ENCODE assay signal across 15 cellular contexts in the genomic region with DNA sequence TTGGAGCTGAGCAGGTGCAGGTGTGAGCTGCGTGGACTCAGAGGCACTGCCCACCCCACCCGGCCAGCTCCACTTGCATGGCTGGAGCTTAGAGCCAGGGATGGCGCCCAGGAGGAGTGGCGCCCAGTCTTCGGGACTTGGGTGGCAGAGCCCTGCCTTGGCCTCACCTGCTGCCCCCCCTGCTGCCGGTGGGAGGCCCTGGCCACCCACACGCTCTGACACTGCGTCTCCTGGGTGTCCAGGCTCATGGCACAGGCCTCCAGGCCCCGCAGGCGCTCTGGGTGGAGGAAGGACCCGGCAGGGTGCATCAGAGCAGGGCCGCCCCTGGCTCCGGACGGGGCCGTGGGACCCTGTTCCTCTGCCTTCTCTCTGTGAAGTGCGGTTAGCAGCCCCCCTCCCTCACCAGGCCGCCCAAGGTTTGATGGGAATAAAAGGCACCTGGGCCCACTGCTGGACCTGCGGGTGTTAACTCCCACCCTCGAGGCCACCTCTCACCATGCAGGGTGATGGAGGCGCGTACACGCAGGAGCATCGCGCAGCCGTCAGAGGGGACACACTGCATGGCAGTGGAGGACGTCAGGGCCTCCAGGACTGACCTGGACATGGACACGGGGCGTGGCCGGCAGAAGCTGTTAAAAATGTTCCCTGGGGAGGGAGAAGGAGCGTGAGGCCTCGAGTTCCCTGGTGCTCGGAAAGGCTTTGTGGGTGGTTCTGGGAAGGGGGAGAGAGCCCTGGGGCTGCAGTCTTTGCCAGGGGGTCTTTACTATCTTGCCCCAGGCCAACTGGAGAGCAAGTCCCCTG. TPM values are rescaled to one million over a fixed set of nuclear protein-coding genes. Genes with fewer than 3 reads are reported as not detected.
DNase-seq lines count a peak whose midpoint lies in the region; FAIRE-seq and TF ChIP-seq lines count a peak whose summit lies in the region.
"Had no signal": no experiment of that assay in that cellular context is flagged by ENCODE, and none has a peak within 500 bp of the region (broad histone marks: within the 10 kb centered on the region; RNA-seq: fewer than 3 reads in every experiment).

No MANE protein-coding gene starts in this region.

- H3K9ac ChIP-seq in H1 (replicated peaks in 1 of 4; ENCODE audit: extremely low read depth in 1 of 4, low read depth in 3 of 4, low read length in 3 of 4): no peak overlapping the region
- peak overlapping the region; percentile 70 for H3K9ac ChIP-seq in neuronal stem cell (ENCODE audit: low read depth, low read length, poor library complexity)
- H3K9ac ChIP-seq: BLaER1 treated with 17β-estradiol and CSF1 and Interleukin-3, amounts not matched to agents 10 nM and 100 nM had no signal

- H4K91ac ChIP-seq in H1 (replicated peaks; ENCODE audit: insufficient read length, low read length) (peak overlapping the region; percentile 27), neuronal stem cell (ENCODE audit: low read depth, low read length, poor library complexity) (no peak overlapping the region)

- H3K36me3 ChIP-seq in H1 (ENCODE audit: control insufficient read depth in 2 of 4, insufficient read depth in 4 of 4, low read length in 3 of 4): no peaks in the 10 kb centered on the region
- no peaks in the 10 kb centered on the region for H3K36me3 ChIP-seq in neuronal stem cell (replicated peaks in 1 of 2; ENCODE audit: control insufficient read depth in 2 of 2, insufficient read depth in 2 of 2, low read length in 2 of 2)
- H3K36me3 ChIP-seq: BLaER1 treated with 17β-estradiol and CSF1 and Interleukin-3, amounts not matched to agents 10 nM and 100 nM had no signal

- H2BK20ac ChIP-seq in H1 (ENCODE audit: low read length): no peak overlapping the region

- peaks cover 2 to 13% of the 10 kb centered on the region in 2 experiments for H4K20me1 ChIP-seq in H1 (replicated peaks in 1 of 2; ENCODE audit: control insufficient read depth in 1 of 2, insufficient read depth in 2 of 2, low read length in 2 of 2)
- H4K20me1 ChIP-seq: BLaER1 treated with 17β-estradiol and CSF1 and Interleukin-3, amounts not matched to agents 10 nM and 100 nM had no signal

- no peak overlapping the region; the same call in 1 of the 2 replicates for H2BK5ac ChIP-seq in H1 (ENCODE audit: low read depth, low read length)
- no peak overlapping the region for H2BK5ac ChIP-seq in neuronal stem cell (ENCODE audit: low read length)

- H2BK15ac ChIP-seq in H1 (ENCODE audit: low read length) (no peak overlapping the region), neuronal stem cell (ENCODE audit: low read length) (peak overlapping the region; percentile 92)

- H2AK5ac ChIP-seq in H1 (ENCODE audit: low read depth, low read length) (0 out of 2 replicates have a peak overlapping the region, but pooled peaks have one; percentile 24), neuronal stem cell (ENCODE audit: low read depth, low read length) (peak overlapping the region; percentile 83)

- no peak overlapping the region for H3K4me3 ChIP-seq in H1 (ENCODE audit: extremely low read depth in 1 of 4, insufficient read depth in 2 of 4, low read depth in 3 of 4, low read length in 4 of 4)
- H3K4me3 ChIP-seq in neuronal stem cell (ENCODE audit: low read length in 2 of 2): peak overlapping the region in 1 of 2 donors; percentile 48
- H3K4me3 ChIP-seq: BLaER1 treated with 17β-estradiol and CSF1 and Interleukin-3, amounts not matched to agents 10 nM and 100 nM had no signal

- CTCF ChIA-PET in H1 (lab: Charles Lee; ENCODE audit: partially characterized antibody): interaction anchor here (1.0 to 2.5 kb wide), 4 partner anchors 8 to 30 kb away, joined by 4 to 6 read pairs (median 4); no protein-coding TSS in a partner anchor

- H2AFZ ChIP-seq in H1 (ENCODE audit: low read length): no peak overlapping the region
- no peak overlapping the region for H2AFZ ChIP-seq in neuronal stem cell (ENCODE audit: low read length)

- WGBS in H1 (ENCODE audit: extremely low coverage in 1 of 2, insufficient coverage in 1 of 2, insufficient read length in 1 of 2, insufficient replicate concordance in 2 of 2, low coverage in 1 of 2, low lambda C conversion rate in 2 of 2, missing lambda C conversion rate in 1 of 2), 2 experiments: 84% methylated on average over 26 of the region's 32 CpGs; no CpG with 5 or more reads in 1 of the 2 experiments
- WGBS in neuronal stem cell (ENCODE audit: extremely low coverage in 2 of 2, insufficient read length in 2 of 2, insufficient replicate concordance in 1 of 2), 2 donors: no CpG with 5 or more reads among the region's 32 CpGs

- H2BK120ac ChIP-seq in H1 (replicated peaks; ENCODE audit: low read depth, low read length) (no peak overlapping the region), neuronal stem cell (ENCODE audit: low read depth, low read length) (no peak overlapping the region)

- no peak for TF ChIP-seq RAD21 in H1 (IDR thresholded peaks at IDR 0.05 in 1 of 2, conservative IDR thresholded peaks at IDR 0.05 in 1 of 2; ENCODE audit: low read depth in 2 of 2, low read length in 2 of 2)

- H3K79me1 ChIP-seq in H1 (ENCODE audit: low read depth, low read length): no peaks in the 10 kb centered on the region
- no peaks in the 10 kb centered on the region for H3K79me1 ChIP-seq in neuronal stem cell (ENCODE audit: low read depth, low read length)

- no peak overlapping the region for H3K23ac ChIP-seq in H1 (ENCODE audit: insufficient read length)
- H3K23ac ChIP-seq in neuronal stem cell (ENCODE audit: low read depth, low read length, poor library complexity): peak overlapping the region; percentile 93

- peak overlapping the region; percentile 56 to 85; a peak in 2 of 4 replicates for H3K4me2 ChIP-seq in H1 (ENCODE audit: insufficient read depth in 1 of 2, low read depth in 2 of 2, low read length in 2 of 2)
- no peak overlapping the region for H3K4me2 ChIP-seq in neuronal stem cell (ENCODE audit: insufficient read depth, low read length, poor library complexity, severe bottlenecking)
- H3K4me2 ChIP-seq: BLaER1 treated with 17β-estradiol and CSF1 and Interleukin-3, amounts not matched to agents 10 nM and 100 nM had no signal

- H2BK12ac ChIP-seq in H1 (ENCODE audit: low read depth, low read length) (0 out of 2 replicates have a peak overlapping the region, but pooled peaks have one; percentile 50), neuronal stem cell (ENCODE audit: low read length) (peak overlapping the region; percentile 84)

- no peak overlapping the region for H3K14ac ChIP-seq in H1 (ENCODE audit: insufficient read length)
- H3K14ac ChIP-seq in neuronal stem cell (ENCODE audit: low read length): peak overlapping the region; percentile 84

- DNase-seq in AG08396 (ENCODE audit: low spot score) (peak; percentile 12), H1 (ENCODE audit: low read depth in 1 of 2, low spot score in 2 of 2) (no peak), neuronal stem cell (ENCODE audit: low spot score) (no peak), GF-D8 (lab: John Stamatoyannopoulos, UW) (no peak), DMS53 (lab: John Stamatoyannopoulos, UW) (no peak)
- no peak for DNase-seq in stimulated activated CD4-positive, alpha-beta T cell treated with anti-CD3 and anti-CD28 coated beads, Interleukin-2, amount 100 ng/mL, for 48 hours
- DNase-seq: DMS 273 treated with DMSO at 0.1 percent for 48 hours, NCI-H146, NCI-H69 had no signal

- H3K56ac ChIP-seq in H1 (replicated peaks; ENCODE audit: insufficient read length, low read depth, low read length): no peak overlapping the region

- H4K5ac ChIP-seq in H1 (ENCODE audit: insufficient read length, low read depth, low read length): no peak overlapping the region

- no peaks in the 10 kb centered on the region for H3K79me2 ChIP-seq in H1 (ENCODE audit: control insufficient read depth in 1 of 2, insufficient read depth in 2 of 2, low read length in 2 of 2)

- H4K8ac ChIP-seq in H1 (ENCODE audit: extremely low read depth, insufficient read depth, low read length) (peak overlapping the region; percentile 59; the same call in 1 of the 2 replicates), neuronal stem cell (ENCODE audit: low read depth, low read length) (peak overlapping the region; percentile 82)

- H3K4me1 ChIP-seq in H1 (replicated peaks in 1 of 4; ENCODE audit: control insufficient read depth in 3 of 4, insufficient read depth in 4 of 4, low read length in 3 of 4) (peaks cover 0 to 15% (median 8%) of the 10 kb centered on the region in 4 experiments; a peak in 5 of 7 replicates), neuronal stem cell (ENCODE audit: control insufficient read depth in 2 of 2, insufficient read depth in 1 of 2, low read depth in 1 of 2, low read length in 2 of 2) (peaks cover 0 to 20% of the 10 kb centered on the region in 2 donors)

- peaks cover 13% of the 10 kb centered on the region for H3K23me2 ChIP-seq in H1 (ENCODE audit: low read depth, low read length)

- H3K4ac ChIP-seq in H1 (replicated peaks; ENCODE audit: insufficient read length, low read depth, low read length) (no peak overlapping the region), neuronal stem cell (ENCODE audit: low read length) (peak overlapping the region; percentile 84)

- TF ChIP-seq CTCF in 22Rv1 (IDR thresholded peaks at IDR 0.05) (no peak), H1 (IDR thresholded peaks at IDR 0.05; ENCODE audit: control extremely low read depth in 1 of 3, insufficient read depth in 1 of 3, low read depth in 1 of 3, low read length in 3 of 3) (no peak)

- H3K27me3 ChIP-seq in H1 (replicated peaks in 1 of 4; ENCODE audit: control insufficient read depth in 3 of 4, extremely low read depth in 1 of 4, insufficient read depth in 3 of 4, low read length in 3 of 4) (peaks cover 10 to 22% (median 12%) of the 10 kb centered on the region in 4 experiments; a peak in 6 of 7 replicates), neuronal stem cell (ENCODE audit: control insufficient read depth in 3 of 3, insufficient read depth in 3 of 3, low read depth in 1 of 3, low read length in 3 of 3) (peaks cover 3 to 65% (median 17%) of the 10 kb centered on the region in 3 experiments)

- H3K18ac ChIP-seq in H1 (ENCODE audit: extremely low read depth, low read length): no peak overlapping the region
- peak overlapping the region; percentile 92 for H3K18ac ChIP-seq in neuronal stem cell (ENCODE audit: low read length)

- TF ChIP-seq EP300 in H1 (IDR thresholded peaks at IDR 0.05; ENCODE audit: borderline replicate concordance in 1 of 2, low read depth in 2 of 2, low read length in 2 of 2): no peak

- peak overlapping the region; percentile 40 for H3K27ac ChIP-seq in 22Rv1
- no peak overlapping the region for H3K27ac ChIP-seq in H1 (ENCODE audit: low read depth, low read length)
- no peak overlapping the region for H3K27ac ChIP-seq in neuronal stem cell (replicated peaks; ENCODE audit: low read length)
- H3K27ac ChIP-seq: BLaER1 treated with 17β-estradiol and CSF1 and Interleukin-3, amounts not matched to agents 10 nM and 100 nM; HL-60 had no signal

- POLR2A ChIA-PET in H1 (lab: Charles Lee; ENCODE audit: partially characterized antibody): interaction anchor here (0.9 kb wide), 1 partner anchor 13 kb away, joined by 4 read pairs; no protein-coding TSS in a partner anchor

- TF ChIP-seq POLR2A in H1 (IDR thresholded peaks at IDR 0.05; ENCODE audit: control extremely low read depth in 1 of 2, low read depth in 2 of 2, low read length in 2 of 2): no peak

- FAIRE-seq in H1 (lab: Jason Lieb, UNC): no peak
- FAIRE-seq: GM18507, K562 had no signal

- H3K9me3 ChIP-seq in H1 (ENCODE audit: insufficient read depth in 2 of 2, low read depth in 1 of 2, low read length in 1 of 2) (no peaks in the 10 kb centered on the region), neuronal stem cell (replicated peaks in 1 of 2; ENCODE audit: control insufficient read depth in 2 of 2, insufficient read depth in 1 of 2, low read depth in 1 of 2, low read length in 2 of 2) (peaks cover 0 to 3% of the 10 kb centered on the region in 2 donors)
- H3K9me3 ChIP-seq: BLaER1 treated with 17β-estradiol and CSF1 and Interleukin-3, amounts not matched to agents 10 nM and 100 nM had no signal

RNA-seq across cellular contexts. Expression of a gene that starts 11.8 kb away (rescaled TPM):
- 0.08 and 0.20 TPM in 2 replicates for total RNA-seq in H1 (2021; fragmentation: NEBNext Ultra II Directional; extraction: Animal tissue kit (Norgen Biotek cat#: 25700))
- 0.15 and 0.17 TPM in 2 replicates for polyA plus RNA-seq in H1 (2011; rRNA removed)
- polyA plus RNA-seq in H1 (2011; cell fraction: cytosol; rRNA removed): 0.18 TPM
- polyA plus RNA-seq in H1 (2011; cell fraction: nucleus; rRNA removed): 0.63 TPM
- 0.10 to 0.20 TPM (median 0.13 TPM) in 4 replicates for polyA plus RNA-seq in H1 (2012, experiment 1 of 2)
- polyA plus RNA-seq in H1 (2012, experiment 2 of 2): not detected
- 0.04 TPM for polyA plus RNA-seq in H1 (2013, experiment 1 of 2)
- 0.02 TPM for polyA plus RNA-seq in H1 (2013, experiment 2 of 2)
- 0.06 and 0.12 TPM in 2 replicates for polyA minus RNA-seq in H1 (2011; rRNA and poly(A)+ RNA removed)
- 0.29 TPM for polyA minus RNA-seq in H1 (2011; cell fraction: cytosol; rRNA and poly(A)+ RNA removed)
- 0.90 TPM for polyA minus RNA-seq in H1 (2011; cell fraction: nucleus; rRNA and poly(A)+ RNA removed)
- 0.07 TPM for polyA plus RNA-seq in neuronal stem cell (2013, experiment 1 of 2)
- 0.07 TPM for polyA plus RNA-seq in neuronal stem cell (2013, experiment 2 of 2)
- total RNA-seq: Right ventricle myocardium superior had no signal

RNA-seq across cellular contexts. Expression of a gene that starts 40.2 kb away (rescaled TPM):
- 30.0 and 31.2 TPM in 2 replicates for total RNA-seq in H1 (2021; fragmentation: NEBNext Ultra II Directional; extraction: Animal tissue kit (Norgen Biotek cat#: 25700))
- 22.6 and 40.2 TPM in 2 replicates for polyA plus RNA-seq in H1 (2011; rRNA removed)
- polyA plus RNA-seq in H1 (2011; cell fraction: cytosol; rRNA removed): 20.5 TPM
- polyA plus RNA-seq in H1 (2011; cell fraction: nucleus; rRNA removed): 43.4 TPM
- polyA plus RNA-seq in H1 (2012, experiment 1 of 2): 16.0 to 28.8 TPM (median 24.5 TPM) in 4 replicates
- polyA plus RNA-seq in H1 (2012, experiment 2 of 2): 23.8 TPM
- 20.9 TPM for polyA plus RNA-seq in H1 (2013, experiment 1 of 2)
- polyA plus RNA-seq in H1 (2013, experiment 2 of 2): 21.1 TPM
- polyA minus RNA-seq in H1 (2011; rRNA and poly(A)+ RNA removed): 3.8 and 3.9 TPM in 2 replicates
- polyA minus RNA-seq in H1 (2011; cell fraction: cytosol; rRNA and poly(A)+ RNA removed): 17.7 TPM
- 20.5 TPM for polyA minus RNA-seq in H1 (2011; cell fraction: nucleus; rRNA and poly(A)+ RNA removed)
- polyA plus RNA-seq in neuronal stem cell (2013, experiment 1 of 2): 38.0 TPM
- polyA plus RNA-seq in neuronal stem cell (2013, experiment 2 of 2): 37.0 TPM

RNA-seq across cellular contexts. Expression of a gene that starts 57.3 kb away (rescaled TPM):
- total RNA-seq in H1 (2021; fragmentation: NEBNext Ultra II Directional; extraction: Animal tissue kit (Norgen Biotek cat#: 25700)): not detected in 2 replicates
- not detected in 2 replicates for polyA plus RNA-seq in H1 (2011; rRNA removed)
- not detected for polyA plus RNA-seq in H1 (2011; cell fraction: cytosol; rRNA removed)
- not detected for polyA plus RNA-seq in H1 (2011; cell fraction: nucleus; rRNA removed)
- polyA plus RNA-seq in H1 (2012, experiment 1 of 2): not detected in 4 replicates
- polyA plus RNA-seq in H1 (2012, experiment 2 of 2): not detected
- not detected for polyA plus RNA-seq in H1 (2013, experiment 1 of 2)
- not detected for polyA plus RNA-seq in H1 (2013, experiment 2 of 2)
- not detected in 2 replicates for polyA minus RNA-seq in H1 (2011; rRNA and poly(A)+ RNA removed)
- polyA minus RNA-seq in H1 (2011; cell fraction: cytosol; rRNA and poly(A)+ RNA removed): not detected
- not detected for polyA minus RNA-seq in H1 (2011; cell fraction: nucleus; rRNA and poly(A)+ RNA removed)
- polyA plus RNA-seq in neuronal stem cell (2013, experiment 1 of 2): 0.06 TPM
- 0.01 TPM for polyA plus RNA-seq in neuronal stem cell (2013, experiment 2 of 2)
- total RNA-seq: K562, Right ventricle myocardium superior had no signal
- polyA plus RNA-seq: K562 had no signal
